ENCODE assay signal across 13 cellular contexts in genomic region chr1:31069392-31069791, GRCh38. TPM values are rescaled to one million over a fixed set of nuclear protein-coding genes. Genes with fewer than 3 reads are reported as not detected.
DNase-seq lines count a peak whose midpoint lies in the region; ATAC-seq and TF ChIP-seq lines count a peak whose summit lies in the region.
"Had no signal": no experiment of that assay in that cellular context is flagged by ENCODE, and none has a peak within 500 bp of the region (broad histone marks: within the 10 kb centered on the region; RNA-seq: fewer than 3 reads in every experiment).

No MANE protein-coding gene starts in this region.

- peaks cover 21% of the 10 kb centered on the region for H3K36me3 Mint-ChIP-seq in Calu3 (ENCODE audit: insufficient read depth, unreplicated experiment)

- H4K20me1 ChIP-seq in OCI-LY7 (ENCODE audit: insufficient read depth, low read length): no peaks in the 10 kb centered on the region

- H3K4me2 ChIP-seq in OCI-LY7 (ENCODE audit: low read length): no peak overlapping the region

- peak; percentile 13 for DNase-seq in Calu3
- DNase-seq in OCI-LY7 (ENCODE audit: low spot score): no peak
- DNase-seq in fibroblast of villous mesenchyme (ENCODE audit: low read depth): peak; percentile 12
- DNase-seq in upper lobe of right lung: peak; percentile 33
- DNase-seq in middle frontal gyrus (ENCODE audit: extremely low spot score, low spot score): no peak
- no peak for DNase-seq in stimulated activated CD4-positive, alpha-beta T cell treated with anti-CD3 and anti-CD28 coated beads, Interleukin-2, amount 100 ng/mL, for 24 hours
- DNase-seq: BE2C; C1 segment of cervical spinal cord; CD4-positive, CD25-positive, alpha-beta regulatory T cell; CD8-positive, alpha-beta memory T cell; COR-L47; GM23248 had no signal

- H3K36me3 ChIP-seq in OCI-LY7 (ENCODE audit: insufficient read depth, low read length): 0 out of 2 replicates have a peak, but pooled peaks cover under 1% of the 10 kb centered on the region
- H3K36me3 ChIP-seq in upper lobe of right lung: no peaks in the 10 kb centered on the region
- H3K36me3 ChIP-seq: BE2C had no signal

- POLR2A ChIA-PET in OCI-LY7 (lab: Charles Lee): interaction anchor here (0.9 kb wide), 1 partner anchor 19 kb away, joined by 3 read pairs; no protein-coding TSS in a partner anchor

- H3K9me2 ChIP-seq in OCI-LY7 (ENCODE audit: insufficient read depth, low read length): no peaks in the 10 kb centered on the region

- H3K27ac ChIP-seq in OCI-LY7 (ENCODE audit: low read depth, low read length, poor library complexity, severe bottlenecking): no peak overlapping the region
- H3K27ac ChIP-seq in upper lobe of right lung: no peak overlapping the region
- H3K27ac ChIP-seq: GM23248 had no signal

- no peak for ATAC-seq in upper lobe of right lung

- H3K4me3 ChIP-seq in OCI-LY7 (ENCODE audit: low read depth, low read length, poor library complexity, severe bottlenecking) (no peak overlapping the region), fibroblast of villous mesenchyme (ENCODE audit: low read depth, low read length) (no peak overlapping the region), upper lobe of right lung (no peak overlapping the region)
- H3K4me3 ChIP-seq: GM23248, HAP-1 had no signal

- H3K4me1 ChIP-seq in OCI-LY7 (ENCODE audit: insufficient read depth, low read length, poor library complexity, severe bottlenecking) (peaks cover 8% of the 10 kb centered on the region), upper lobe of right lung (no peaks in the 10 kb centered on the region)
- H3K4me1 ChIP-seq: BE2C had no signal

- peaks cover 10% of the 10 kb centered on the region for H3K79me2 ChIP-seq in OCI-LY7 (ENCODE audit: insufficient read depth, low read depth, low read length)

- BruUV-seq in Calu3 (replicated peaks; lab: Mats Ljungman, UMichigan) (no TSS peak), OCI-LY7 (replicated peaks; lab: Mats Ljungman, UMichigan) (no TSS peak)

- 0 out of 2 replicates have a peak overlapping the region, but pooled peaks have one; percentile 17 for H2AFZ ChIP-seq in OCI-LY7 (ENCODE audit: low read length)
- H2AFZ ChIP-seq: GM23248 had no signal

- H3K9me3 Mint-ChIP-seq in Calu3 (ENCODE audit: low read depth, unreplicated experiment): no peaks in the 10 kb centered on the region
- H3K9me3 Mint-ChIP-seq: CD8-positive, alpha-beta memory T cell had no signal

- CTCF ChIA-PET in Calu3 (lab: Charles Lee) (interaction anchor here (0.6 kb wide), 1 partner anchor 165 kb away, joined by 3 read pairs; no protein-coding TSS in a partner anchor), OCI-LY7 (lab: Charles Lee; ENCODE audit: unreplicated experiment) (no interaction called here)

- intact Hi-C loops in Calu3 (cut with micrococcal nuclease; ENCODE audit: unreplicated experiment): no loop called here
- intact Hi-C loops in OCI-LY7 (cut with micrococcal nuclease; ENCODE audit: unreplicated experiment): no loop called here
- intact Hi-C loops in upper lobe of right lung (cut with DNase I): no loop called here

- H3K27me3 Mint-ChIP-seq in Calu3 (ENCODE audit: unreplicated experiment): no peaks in the 10 kb centered on the region
- H3K27me3 Mint-ChIP-seq: CD4-positive, CD25-positive, alpha-beta regulatory T cell had no signal

- peaks cover 8% of the 10 kb centered on the region for H3K4me1 Mint-ChIP-seq in Calu3 (ENCODE audit: low read depth, unreplicated experiment)

- no peak overlapping the region for H3K4me3 Mint-ChIP-seq in Calu3 (ENCODE audit: low read depth, unreplicated experiment)
- H3K4me3 Mint-ChIP-seq: CD8-positive, alpha-beta memory T cell had no signal

- no peaks in the 10 kb centered on the region for H3K9me3 ChIP-seq in OCI-LY7 (ENCODE audit: low read length)
- no peaks in the 10 kb centered on the region for H3K9me3 ChIP-seq in upper lobe of right lung
- H3K9me3 ChIP-seq: BE2C, HAP-1 had no signal

- TF ChIP-seq CTCF in Calu3 (IDR thresholded peaks at IDR 0.05; ENCODE audit: unreplicated experiment) (no peak), OCI-LY7 (conservative IDR thresholded peaks at IDR 0.05; ENCODE audit: low read length) (no peak), fibroblast of villous mesenchyme (IDR thresholded peaks at IDR 0.05; ENCODE audit: insufficient read depth, low read depth, low read length) (no peak), upper lobe of right lung (IDR thresholded peaks at IDR 0.05) (no peak)

- H3K27me3 ChIP-seq in upper lobe of right lung: no peaks in the 10 kb centered on the region
- H3K27me3 ChIP-seq: BE2C had no signal

- no peak overlapping the region for H3K27ac Mint-ChIP-seq in Calu3 (ENCODE audit: unreplicated experiment)
- H3K27ac Mint-ChIP-seq: CD4-positive, CD25-positive, alpha-beta regulatory T cell; CD8-positive, alpha-beta memory T cell had no signal

RNA-seq across cellular contexts. Expression of gene PUM1, which starts 3.9 kb away (rescaled TPM):
- total RNA-seq in Calu3 (2022) (161 and 163 TPM in 2 replicates), OCI-LY7 (2022) (97.5 and 112 TPM in 2 replicates), fibroblast of villous mesenchyme (67.6 and 81.6 TPM in 2 replicates), upper lobe of right lung (117 TPM)
- 52.0 and 68.8 TPM in 2 replicates for total RNA-seq in OCI-LY7 (2014; rRNA removed; shearing (Covaris generic))

Comparison
In these comparisons a context has a peak if more than half of its experiments do, and no peak if none do; other contexts are left out.
1. DNase-seq: peak in Calu3 (single experiment), fibroblast of villous mesenchyme (single experiment) and upper lobe of right lung (single experiment); none in OCI-LY7 (single experiment), middle frontal gyrus (single experiment) and stimulated activated CD4-positive, alpha-beta T cell treated with anti-CD3 and anti-CD28 coated beads, Interleukin-2, amount 100 ng/mL, for 24 hours (0 of 2).